8 cellular contexts compared by ENCODE assay signal in genomic region chr1:169363046-169363756, GRCh38. TPM values are rescaled to one million over a fixed set of nuclear protein-coding genes. Genes with fewer than 3 reads are reported as not detected.
DNase-seq lines count a peak whose midpoint lies in the region; ATAC-seq and FAIRE-seq lines count a peak whose summit lies in the region.

No MANE protein-coding gene starts in this region.

- peaks cover 0 to 5% (median 0%) of the 10 kb centered on the region in 9 donors for H3K9me3 Mint-ChIP-seq in naive thymus-derived CD8-positive, alpha-beta T cell

- peaks cover 9% of the 10 kb centered on the region for H3K4me1 ChIP-seq in Karpas-422 (ENCODE audit: low read length)

- POLR2A ChIA-PET in naive thymus-derived CD8-positive, alpha-beta T cell (lab: Charles Lee): no interaction called here

- H3K27me3 Mint-ChIP-seq in naive thymus-derived CD8-positive, alpha-beta T cell: no peaks in the 10 kb centered on the region

- H3K36me3 ChIP-seq in Karpas-422 (ENCODE audit: insufficient read depth, low read length): no peaks in the 10 kb centered on the region

- peaks cover 3% of the 10 kb centered on the region; the same call in 1 of the 2 replicates for H3K79me2 ChIP-seq in Karpas-422 (ENCODE audit: low read length)

- H3K4me3 Mint-ChIP-seq in naive thymus-derived CD8-positive, alpha-beta T cell: peak overlapping the region in 2 of 10 donors; percentile 44 to 54

- no peak overlapping the region for H3K4me2 ChIP-seq in Karpas-422 (ENCODE audit: low read depth, low read length, poor library complexity, severe bottlenecking)

- H3K9me2 ChIP-seq in Karpas-422 (replicated peaks; ENCODE audit: insufficient read depth, low read length): no peaks in the 10 kb centered on the region

- DNase-seq in GM18507 (ENCODE audit: extremely low spot score, insufficient read length, low read depth) (no peak), NCI-H2081 treated with DMSO at 0.1 percent for 48 hours (lab: John Stamatoyannopoulos, UW) (no peak), Karpas-422 (no peak), NCI-H2081 (lab: John Stamatoyannopoulos, UW) (no peak), cerebellum (ENCODE audit: low spot score) (no peak)
- peak; percentile 33 to 41 for DNase-seq in activated CD4-positive, alpha-beta T cell treated with anti-CD3 and anti-CD28 coated beads, Interleukin-2, amount 50 U/mL, for 48 hours
- no peak for DNase-seq in naive thymus-derived CD8-positive, alpha-beta T cell

- H3K9me3 ChIP-seq in Karpas-422 (ENCODE audit: low read length): 0 out of 2 replicates have a peak, but pooled peaks cover 3% of the 10 kb centered on the region

- no peak overlapping the region for H2AFZ ChIP-seq in Karpas-422 (ENCODE audit: low read length)

- FAIRE-seq in GM18507 (lab: Jason Lieb, UNC): peak; percentile 44

- H3K27ac ChIP-seq in Karpas-422 (ENCODE audit: low read length): no peak overlapping the region

- H4K20me1 ChIP-seq in Karpas-422 (ENCODE audit: insufficient read depth, low read depth, low read length): no peaks in the 10 kb centered on the region

- H3K4me1 Mint-ChIP-seq in naive thymus-derived CD8-positive, alpha-beta T cell: peaks cover 11 to 33% (median 22%) of the 10 kb centered on the region in 4 donors

- H3K27me3 ChIP-seq in Karpas-422 (ENCODE audit: low read length): no peaks in the 10 kb centered on the region

- peak; percentile 41 for ATAC-seq in HG02884 (IDR thresholded peaks at IDR 0.05; ENCODE audit: unreplicated experiment)
- no peak for ATAC-seq in naive thymus-derived CD8-positive, alpha-beta T cell

- peaks cover 0 to 6% (median 5%) of the 10 kb centered on the region in 3 donors for H3K36me3 Mint-ChIP-seq in naive thymus-derived CD8-positive, alpha-beta T cell

- peak overlapping the region in 7 of 10 donors; percentile 42 to 74 (median 60) for H3K27ac Mint-ChIP-seq in naive thymus-derived CD8-positive, alpha-beta T cell

- no peak overlapping the region for H3K9ac ChIP-seq in Karpas-422 (ENCODE audit: low read length)

- H3K4me3 ChIP-seq in Karpas-422 (ENCODE audit: low read length): no peak overlapping the region

RNA-seq across cellular contexts. Expression of gene NME7, which starts 4.4 kb away (rescaled TPM):
- 10 to 100 TPM; 13.2 to 16.0 TPM for total RNA-seq in naive thymus-derived CD8-positive, alpha-beta T cell
- polyA plus RNA-seq in naive thymus-derived CD8-positive, alpha-beta T cell: 10 to 100 TPM; 18.0 to 29.9 (median 19.6) TPM
- 7.2 and 7.4 TPM in 2 replicates for total RNA-seq in Karpas-422 (2014; rRNA removed; shearing (Covaris generic); ENCODE audit: low replicate concordance)
- 40.6 TPM for total RNA-seq in cerebellum

RNA-seq across cellular contexts. Expression of gene BLZF1, which starts 4.8 kb away (rescaled TPM):
- 10 to 100 TPM; 17.5 to 19.6 TPM for total RNA-seq in naive thymus-derived CD8-positive, alpha-beta T cell
- 10 to 100 TPM in 1 of 3 donors, 1 to 10 TPM in 2; 8.2 to 10.4 (median 9.5) TPM for polyA plus RNA-seq in naive thymus-derived CD8-positive, alpha-beta T cell
- total RNA-seq in Karpas-422 (2014; rRNA removed; shearing (Covaris generic); ENCODE audit: low replicate concordance): 19.6 and 23.4 TPM in 2 replicates
- 29.1 TPM for total RNA-seq in cerebellum

Comparison
In these comparisons a context has a peak if more than half of its experiments do, and no peak if none do; other contexts are left out.
1. DNase-seq: peak in activated CD4-positive, alpha-beta T cell treated with anti-CD3 and anti-CD28 coated beads, Interleukin-2, amount 50 U/mL, for 48 hours (2 of 2); none in GM18507 (single experiment), naive thymus-derived CD8-positive, alpha-beta T cell (0 of 10), NCI-H2081 treated with DMSO at 0.1 percent for 48 hours (single experiment), Karpas-422 (single experiment), NCI-H2081 (0 of 2) and cerebellum (single experiment).